In the genomic region with DNA sequence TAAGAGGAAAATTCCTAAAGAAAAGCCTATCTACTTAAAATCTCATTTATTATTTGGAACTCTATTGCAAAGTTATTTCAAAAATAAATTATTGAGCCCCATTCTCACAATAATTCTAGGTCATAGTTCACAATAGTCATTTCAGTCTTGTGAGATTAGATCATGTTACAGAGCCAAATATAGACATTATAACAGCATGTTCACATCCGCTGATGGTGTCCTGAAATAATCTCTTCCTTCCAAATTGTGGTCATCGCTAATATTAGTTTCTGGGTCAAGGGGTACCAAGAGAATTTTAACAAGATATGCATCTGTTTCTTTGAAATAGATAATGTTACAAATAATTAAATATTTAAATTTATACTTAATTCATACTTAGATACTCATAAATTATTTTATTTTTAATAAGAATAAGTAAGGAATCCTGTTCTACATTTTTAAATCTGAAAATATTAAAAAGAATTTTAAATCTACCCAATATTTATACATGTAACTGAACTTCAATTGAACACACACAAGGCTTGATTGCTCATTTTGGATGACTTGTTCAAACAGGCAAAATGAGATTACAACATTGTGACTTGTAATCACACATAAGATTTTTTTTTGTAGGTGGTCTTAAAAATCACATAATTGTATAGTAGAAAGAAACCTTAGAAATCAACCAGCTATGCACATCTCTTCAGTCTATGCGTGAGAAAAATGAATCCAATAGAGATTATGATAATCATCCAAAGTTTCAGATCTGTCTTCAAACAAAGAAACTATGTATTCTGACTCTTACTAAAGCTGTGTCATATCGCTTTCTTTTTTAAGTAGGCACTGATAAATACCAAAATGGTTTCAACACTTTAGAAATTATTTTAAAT, we compare ENCODE assay signal across 14 cellular contexts. TPM values are rescaled to one million over a fixed set of nuclear protein-coding genes. Genes with fewer than 3 reads are reported as not detected.
DNase-seq lines count a peak whose midpoint lies in the region; ATAC-seq and TF ChIP-seq lines count a peak whose summit lies in the region.
"Had no signal": no experiment of that assay in that cellular context is flagged by ENCODE, and none has a peak within 500 bp of the region (broad histone marks: within the 10 kb centered on the region; RNA-seq: fewer than 3 reads in every experiment).

No MANE protein-coding gene starts in this region.

- TF ChIP-seq CTCF in HEK293 (tag by site-specific recombination; IDR thresholded peaks at IDR 0.05) (no peak), right atrium auricular region (IDR thresholded peaks at IDR 0.05) (no peak)

- H3K9me3 ChIP-seq in HEK293 (ENCODE audit: control insufficient read depth, insufficient read depth, low read depth, low read length) (no peaks in the 10 kb centered on the region), right atrium auricular region (no peaks in the 10 kb centered on the region)
- H3K9me3 ChIP-seq: transverse colon had no signal

- no peak overlapping the region for H3K4me3 ChIP-seq in HEK293 (ENCODE audit: low read depth, low read length)
- H3K4me3 ChIP-seq in right atrium auricular region = no peak overlapping the region
- H3K4me3 ChIP-seq in skin epidermis = no peak overlapping the region
- H3K4me3 ChIP-seq: transverse colon had no signal

- no peaks in the 10 kb centered on the region for H3K27me3 ChIP-seq in right atrium auricular region
- H3K27me3 ChIP-seq: transverse colon had no signal

- peak; percentile 24 for DNase-seq in brain pericyte (ENCODE audit: low read depth, low spot score)
- DNase-seq in right atrium auricular region (ENCODE audit: low spot score) = no peak
- DNase-seq in GF-D8 (lab: John Stamatoyannopoulos, UW) = no peak
- DNase-seq: central memory CD4-positive, alpha-beta T cell; NCI-H510A treated with DMSO at 0.1 percent for 48 hours; T-helper 2 cell; transverse colon had no signal

- H3K36me3 ChIP-seq in HEK293 (ENCODE audit: control insufficient read depth in 2 of 2, insufficient read depth in 1 of 2, low read length in 2 of 2) (no peaks in the 10 kb centered on the region), right atrium auricular region (no peaks in the 10 kb centered on the region)
- H3K36me3 ChIP-seq: transverse colon had no signal

- ATAC-seq in GM18511 (IDR thresholded peaks at IDR 0.05; ENCODE audit: unreplicated experiment) = no peak
- no peak for ATAC-seq in GM19463 (IDR thresholded peaks at IDR 0.05; ENCODE audit: unreplicated experiment)
- ATAC-seq in GM18867 (IDR thresholded peaks at IDR 0.05; ENCODE audit: unreplicated experiment) = no peak

- CTCF ChIA-PET in HEK293 (lab: Yijun Ruan, JAX) = interaction anchor here (0.6 kb wide), 2 partner anchors 15 to 399 kb away, joined by 3 read pairs; no protein-coding TSS in a partner anchor

- POLR2A ChIA-PET in HEK293 (lab: Yijun Ruan, JAX) = no interaction called here

- H3K4me1 ChIP-seq in HEK293 (ENCODE audit: control insufficient read depth, insufficient read depth, low read length) = no peaks in the 10 kb centered on the region
- peaks cover 0 to 28% of the 10 kb centered on the region in 2 donors for H3K4me1 ChIP-seq in right atrium auricular region

- H3K27ac ChIP-seq in HEK293 (ENCODE audit: extremely low read depth, low read depth, low read length) (no peak overlapping the region), right atrium auricular region (peak overlapping the region; percentile 64 to 71), skin epidermis (peak overlapping the region in 17 of 21 experiments; percentile 2 to 78 (median 45))
- H3K27ac ChIP-seq: KMS-11, transverse colon had no signal

TF ChIP-seq in HEK293, 187 proteins besides CTCF, POLR2A, EP300 and RAD21:
- TF ChIP-seq ZBTB7A (tag by site-specific recombination; IDR thresholded peaks at IDR 0.05; ENCODE audit: low read depth) (no peak), FEZF1 (tag by site-specific recombination; IDR thresholded peaks at IDR 0.05) (peak; percentile 40; the same call in 1 of the 2 replicates)

RNA-seq across cellular contexts. Expression of a gene that starts 13.1 kb away (rescaled TPM):
- total RNA-seq in right atrium auricular region = not detected
- total RNA-seq: neural crest cell, transverse colon had no signal
